In the genomic region with DNA sequence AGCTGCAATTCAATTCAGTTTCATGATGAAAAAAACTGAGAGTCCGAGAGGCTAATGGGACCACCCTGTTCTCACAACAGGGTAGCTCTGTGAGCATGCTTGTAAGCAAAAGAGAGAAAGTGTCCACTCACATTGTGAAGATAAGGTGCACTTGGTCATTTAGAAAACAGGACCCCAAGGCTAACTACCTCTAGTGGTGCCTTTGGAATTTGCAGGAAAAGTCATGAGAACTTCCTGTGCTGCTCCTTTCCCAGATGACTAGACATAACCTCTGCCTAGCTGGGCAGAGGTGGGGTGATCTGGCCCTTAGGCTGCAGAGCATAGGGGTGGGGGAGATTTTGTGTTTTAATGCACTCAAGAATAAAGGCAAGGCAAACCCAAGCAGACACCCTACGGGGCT, we compare ENCODE assay signal across 13 cellular contexts.
DNase-seq lines count a peak whose midpoint lies in the region; ATAC-seq and TF ChIP-seq lines count a peak whose summit lies in the region.
"Had no signal": no experiment of that assay in that cellular context is flagged by ENCODE, and none has a peak within 500 bp of the region (broad histone marks: within the 10 kb centered on the region; RNA-seq: fewer than 3 reads in every experiment).

No MANE protein-coding gene starts in this region.

- no peaks in the 10 kb centered on the region for H3K9me3 ChIP-seq in cardiac muscle cell (ENCODE audit: low read depth)
- H3K9me3 ChIP-seq: psoas muscle had no signal

- peaks cover 20% of the 10 kb centered on the region for H3K27me3 ChIP-seq in cardiac muscle cell

- H3K36me3 ChIP-seq in cardiac muscle cell = no peaks in the 10 kb centered on the region

- intact Hi-C loops in Right ventricle myocardium inferior (cut with DNase I) = no loop called here

- no peaks in the 10 kb centered on the region for H3K4me1 ChIP-seq in cardiac muscle cell (ENCODE audit: low read depth)
- H3K4me1 ChIP-seq: psoas muscle had no signal

- ATAC-seq in Right ventricle myocardium inferior = no peak
- ATAC-seq in GM19035 (IDR thresholded peaks at IDR 0.05; ENCODE audit: unreplicated experiment) = no peak
- ATAC-seq in GM21381 (IDR thresholded peaks at IDR 0.05; ENCODE audit: unreplicated experiment) = no peak
- ATAC-seq: psoas muscle; stimulated activated memory B cell treated with anti-CD40 and anti-IgM and Interleukin-4, amounts not matched to agents 10 μg/mL and 1 μg/mL and 100 μg/mL, for 72 hours had no signal

- H3K4me3 ChIP-seq in cardiac muscle cell = no peak overlapping the region
- H3K4me3 ChIP-seq in fibroblast of the aortic adventitia (ENCODE audit: low read depth, low read length) = no peak overlapping the region
- H3K4me3 ChIP-seq: psoas muscle had no signal

- H3K27ac ChIP-seq in cardiac muscle cell = no peak overlapping the region
- H3K27ac ChIP-seq: psoas muscle had no signal

- TF ChIP-seq CTCF in cardiac muscle cell (IDR thresholded peaks at IDR 0.05; ENCODE audit: low read depth, low read length) (peak; percentile 11), fibroblast of the aortic adventitia (IDR thresholded peaks at IDR 0.05; ENCODE audit: insufficient read depth, low read length) (peak; percentile 18)

- DNase-seq in cardiac muscle cell (ENCODE audit: low read depth in 1 of 2, low spot score in 1 of 2) = no peak
- no peak for DNase-seq in Right ventricle myocardium inferior (ENCODE audit: missing footprints)
- DNase-seq in OCI-M1 (lab: John Stamatoyannopoulos, UW) = peak; percentile 12
- no peak for DNase-seq in fibroblast of the aortic adventitia (ENCODE audit: low read depth)
- DNase-seq in cerebellar nuclear complex (lab: John Stamatoyannopoulos, UW) = no peak
- DNase-seq in GM19238 (ENCODE audit: insufficient read length, low spot score) = no peak
- DNase-seq: activated CD4-positive, alpha-beta T cell treated with anti-CD3 and anti-CD28 coated beads, Interleukin-2, amount 50 U/mL, for 4 hours; activated gamma-delta T cell; psoas muscle; stimulated activated CD4-positive, alpha-beta T cell treated with anti-CD3 and anti-CD28 coated beads, Interleukin-2, amount 100 ng/mL, for 48 hours had no signal
